16 cellular contexts compared by ENCODE assay signal in genomic region chr12:122847921-122848421, GRCh38.
A peak's percentile ranks its signal among the peaks of the same experiment; 100 is the strongest.
DNase-seq lines count a peak whose midpoint lies in the region; ATAC-seq lines count a peak whose summit lies in the region.
"Had no signal": no experiment of that assay in that cellular context is flagged by ENCODE, and none has a peak within 500 bp of the region (broad histone marks: within the 10 kb centered on the region; RNA-seq: fewer than 3 reads in every experiment).

No MANE protein-coding gene starts in this region.

- H3K27me3 ChIP-seq in BLaER1 (no peaks in the 10 kb centered on the region), layer of hippocampus (ENCODE audit: control insufficient read depth, insufficient read depth, low read length) (no peaks in the 10 kb centered on the region)

- no peak overlapping the region for H3K4me3 Mint-ChIP-seq in stimulated activated effector memory CD8-positive, alpha-beta T cell treated with anti-CD3 and anti-CD28 coated beads, Interleukin-12 subunit alpha, Interleukin-12 subunit beta, amount 100 ng/mL, for 72 hours
- H3K4me3 Mint-ChIP-seq: CD4-positive, CD25-positive, alpha-beta regulatory T cell; GM23338 had no signal

- H3K4me1 ChIP-seq in BLaER1, result peaks cover 60% of the 10 kb centered on the region
- H3K4me1 ChIP-seq: Caco-2 had no signal

- H3K9me3 Mint-ChIP-seq in stimulated activated effector memory CD8-positive, alpha-beta T cell treated with anti-CD3 and anti-CD28 coated beads, Interleukin-12 subunit alpha, Interleukin-12 subunit beta, amount 100 ng/mL, for 72 hours, result no peaks in the 10 kb centered on the region
- H3K9me3 Mint-ChIP-seq: CD4-positive, CD25-positive, alpha-beta regulatory T cell; GM23338 had no signal

- no peaks in the 10 kb centered on the region for H3K36me3 Mint-ChIP-seq in stimulated activated effector memory CD8-positive, alpha-beta T cell treated with anti-CD3 and anti-CD28 coated beads, Interleukin-12 subunit alpha, Interleukin-12 subunit beta, amount 100 ng/mL, for 72 hours

- no peak for ATAC-seq in stimulated activated effector memory CD8-positive, alpha-beta T cell treated with anti-CD3 and anti-CD28 coated beads, Interleukin-12 subunit alpha, Interleukin-12 subunit beta, amount 100 ng/mL, for 72 hours
- no peak for ATAC-seq in GM21576 (IDR thresholded peaks at IDR 0.05; ENCODE audit: unreplicated experiment)
- ATAC-seq: GM23338 had no signal

- peak overlapping the region; percentile 78 for H3K27ac Mint-ChIP-seq in stimulated activated effector memory CD8-positive, alpha-beta T cell treated with anti-CD3 and anti-CD28 coated beads, Interleukin-12 subunit alpha, Interleukin-12 subunit beta, amount 100 ng/mL, for 72 hours
- H3K27ac Mint-ChIP-seq: CD4-positive, CD25-positive, alpha-beta regulatory T cell; GM23338 had no signal

- no peak overlapping the region for H3K4me2 ChIP-seq in BLaER1
- H3K4me2 ChIP-seq: GM23338 had no signal

- peak in 32 of 61 donors; percentile 23 to 72 (median 51) for DNase-seq in caudate nucleus (lab: John Stamatoyannopoulos, UW)
- no peak for DNase-seq in stimulated activated effector memory CD8-positive, alpha-beta T cell treated with anti-CD3 and anti-CD28 coated beads, Interleukin-12 subunit alpha, Interleukin-12 subunit beta, amount 100 ng/mL, for 72 hours (ENCODE audit: low spot score in 2 of 2)
- DNase-seq in activated effector memory CD4-positive, alpha-beta T cell treated with anti-CD3 and anti-CD28 coated beads, Interleukin-2, amount 50 U/mL, for 16 hours, result no peak
- DNase-seq in ecto neural progenitor cell (ENCODE audit: low spot score), result no peak
- DNase-seq: CD4-positive, CD25-positive, alpha-beta regulatory T cell; EL; NCI-H1105 treated with DMSO at 0.1 percent for 48 hours; NCI-H1694 treated with DMSO at 0.1 percent for 48 hours; NCI-H526 treated with DMSO at 0.1 percent for 48 hours; SHP77 treated with DMSO at 0.1 percent for 48 hours had no signal

- H3K36me3 ChIP-seq in BLaER1, result peaks cover 86% of the 10 kb centered on the region

- peaks cover 94% of the 10 kb centered on the region for H4K20me1 ChIP-seq in BLaER1

- peaks cover 5% of the 10 kb centered on the region for H3K4me1 Mint-ChIP-seq in stimulated activated effector memory CD8-positive, alpha-beta T cell treated with anti-CD3 and anti-CD28 coated beads, Interleukin-12 subunit alpha, Interleukin-12 subunit beta, amount 100 ng/mL, for 72 hours

- H3K9me3 ChIP-seq in BLaER1, result no peaks in the 10 kb centered on the region
- H3K9me3 ChIP-seq: Caco-2 had no signal

- H3K4me3 ChIP-seq in BLaER1, result no peak overlapping the region
- H3K4me3 ChIP-seq: GM23338 had no signal

- no peak overlapping the region for H3K9ac ChIP-seq in BLaER1

- H3K27ac ChIP-seq in BLaER1, result 0 out of 2 replicates have a peak overlapping the region, but pooled peaks have one; percentile 9
- H3K27ac ChIP-seq in caudate nucleus (ENCODE audit: low read depth, low read length), result peak overlapping the region; percentile 98
- peak overlapping the region; percentile 99 for H3K27ac ChIP-seq in layer of hippocampus (ENCODE audit: low read depth, low read length)
- H3K27ac ChIP-seq: HL-60 had no signal

Comparison
In these comparisons a context has a peak if more than half of its experiments do, and no peak if none do; other contexts are left out.
1. H3K27ac ChIP-seq: peak in every context shown above with its lines; median percentile 99 in layer of hippocampus; 98 in caudate nucleus; 9 in BLaER1.
2. DNase-seq: peak in caudate nucleus (32 of 61); none in stimulated activated effector memory CD8-positive, alpha-beta T cell treated with anti-CD3 and anti-CD28 coated beads, Interleukin-12 subunit alpha, Interleukin-12 subunit beta, amount 100 ng/mL, for 72 hours (0 of 2), activated effector memory CD4-positive, alpha-beta T cell treated with anti-CD3 and anti-CD28 coated beads, Interleukin-2, amount 50 U/mL, for 16 hours (single experiment) and ecto neural progenitor cell (single experiment).